Comparison of ENCODE assay signal across 30 cellular contexts in genomic region chr10:93550634-93551033, GRCh38. TPM values are rescaled to one million over a fixed set of nuclear protein-coding genes. Genes with fewer than 3 reads are reported as not detected.
"Had no signal": no experiment of that assay in that cellular context is flagged by ENCODE, and none has a peak within 500 bp of the region (broad histone marks: within the 10 kb centered on the region; RNA-seq: fewer than 3 reads in every experiment).

No MANE protein-coding gene starts in this region.

- H3K27ac ChIP-seq: esophagus muscularis mucosa, foreskin keratinocyte, gastroesophageal sphincter, heart left ventricle, lower lobe of right lung, neutrophil, parathyroid adenoma, thyroid gland had no signal

- H3K36me3 ChIP-seq: esophagus muscularis mucosa, gastroesophageal sphincter, heart left ventricle, lower lobe of right lung, neutrophil, stomach, thyroid gland had no signal

- ATAC-seq: foreskin keratinocyte; gastroesophageal sphincter; heart left ventricle; left ventricle myocardium superior; lower lobe of right lung; natural killer cell treated with Interleukin-12 subunit alpha and Interleukin-12 subunit beta and Interleukin-15 and Interleukin-18, amount 100 ng/mL, for 72 hours; sciatic nerve; stimulated activated effector memory CD8-positive, alpha-beta T cell treated with anti-CD3 and anti-CD28 coated beads, Interleukin-12 subunit alpha, Interleukin-12 subunit beta, amount 100 ng/mL, for 72 hours had no signal

- H3K27ac Mint-ChIP-seq: dendritic cell treated with granulocyte-macrophage colony-stimulating factor and Interleukin-4, amounts not matched to agents 40 ng/mL and 50 ng/mL, for 4 days; naive B cell; natural killer cell treated with Interleukin-12 subunit alpha and Interleukin-12 subunit beta and Interleukin-15 and Interleukin-18, amount 100 ng/mL, for 72 hours; progenitor cell of endocrine pancreas; stimulated activated effector memory CD8-positive, alpha-beta T cell treated with anti-CD3 and anti-CD28 coated beads, Interleukin-12 subunit alpha, Interleukin-12 subunit beta, amount 100 ng/mL, for 72 hours; type B pancreatic cell had no signal

- FAIRE-seq: colon, endothelial cell of umbilical vein, islet of Langerhans had no signal

- DNase-seq: effector CD8-positive, alpha-beta T cell; foreskin keratinocyte; heart left ventricle; hippocampal formation; kidney glomerular epithelial cell; left ventricle myocardium superior; lower lobe of right lung; naive B cell; stimulated activated CD4-positive, alpha-beta T cell treated with anti-CD3 and anti-CD28 coated beads, Interleukin-2, amount 100 ng/mL, for 24 hours; stimulated activated CD4-positive, alpha-beta T cell treated with anti-CD3 and anti-CD28 coated beads, Interleukin-4, amount 100 ng/mL, for 24 hours; stimulated activated naive CD4-positive, alpha-beta T cell treated with Interleukin-2 at 50 U/mL for 16 hours; stomach; thyroid gland had no signal

- H3K36me3 Mint-ChIP-seq: naive B cell; natural killer cell treated with Interleukin-12 subunit alpha and Interleukin-12 subunit beta and Interleukin-15 and Interleukin-18, amount 100 ng/mL, for 72 hours; stimulated activated effector memory CD8-positive, alpha-beta T cell treated with anti-CD3 and anti-CD28 coated beads, Interleukin-12 subunit alpha, Interleukin-12 subunit beta, amount 100 ng/mL, for 72 hours; type B pancreatic cell had no signal

- H3K27me3 ChIP-seq: esophagus muscularis mucosa, gastroesophageal sphincter, heart left ventricle, neutrophil, thyroid gland had no signal

- H3K79me2 ChIP-seq: parathyroid adenoma had no signal

- H3K4me3 ChIP-seq: esophagus muscularis mucosa, gastroesophageal sphincter, heart left ventricle, lower lobe of right lung, stomach, thyroid gland had no signal

- H2AFZ ChIP-seq: parathyroid adenoma had no signal

- H3K27me3 Mint-ChIP-seq: progenitor cell of endocrine pancreas had no signal

- H3K9me3 ChIP-seq: esophagus muscularis mucosa, gastroesophageal sphincter, heart left ventricle, lower lobe of right lung, neutrophil, stomach, thyroid gland had no signal

- H3K4me3 Mint-ChIP-seq: dendritic cell treated with granulocyte-macrophage colony-stimulating factor and Interleukin-4, amounts not matched to agents 40 ng/mL and 50 ng/mL, for 4 days; naive B cell; natural killer cell treated with Interleukin-12 subunit alpha and Interleukin-12 subunit beta and Interleukin-15 and Interleukin-18, amount 100 ng/mL, for 72 hours; neural crest cell; stimulated activated effector memory CD8-positive, alpha-beta T cell treated with anti-CD3 and anti-CD28 coated beads, Interleukin-12 subunit alpha, Interleukin-12 subunit beta, amount 100 ng/mL, for 72 hours; type B pancreatic cell had no signal

- H3K4me1 Mint-ChIP-seq: stimulated activated effector memory CD8-positive, alpha-beta T cell treated with anti-CD3 and anti-CD28 coated beads, Interleukin-12 subunit alpha, Interleukin-12 subunit beta, amount 100 ng/mL, for 72 hours had no signal

- H3K9me3 Mint-ChIP-seq: dendritic cell treated with granulocyte-macrophage colony-stimulating factor and Interleukin-4, amounts not matched to agents 40 ng/mL and 50 ng/mL, for 4 days; naive B cell; natural killer cell treated with Interleukin-12 subunit alpha and Interleukin-12 subunit beta and Interleukin-15 and Interleukin-18, amount 100 ng/mL, for 72 hours; neural crest cell; stimulated activated effector memory CD8-positive, alpha-beta T cell treated with anti-CD3 and anti-CD28 coated beads, Interleukin-12 subunit alpha, Interleukin-12 subunit beta, amount 100 ng/mL, for 72 hours; type B pancreatic cell had no signal

- H3K4me1 ChIP-seq: esophagus muscularis mucosa, foreskin keratinocyte, gastroesophageal sphincter, lower lobe of right lung, parathyroid adenoma, thyroid gland had no signal

- H3K9ac ChIP-seq: parathyroid adenoma had no signal

RNA-seq across cellular contexts. Expression of gene FFAR4, which starts 15.8 kb away (rescaled TPM):
- total RNA-seq: endothelial cell of umbilical vein; epithelial cell of proximal tubule; fibroblast of lung; foreskin keratinocyte; gastroesophageal sphincter; natural killer cell treated with Interleukin-12 subunit alpha and Interleukin-12 subunit beta and Interleukin-15 and Interleukin-18, amount 100 ng/mL, for 72 hours; temporal lobe had no signal
- polyA plus RNA-seq: endothelial cell of umbilical vein, fibroblast of lung, foreskin keratinocyte had no signal

RNA-seq across cellular contexts. Expression of gene RBP4, which starts 50.4 kb away (rescaled TPM):
- total RNA-seq: endothelial cell of umbilical vein; fibroblast of lung; foreskin keratinocyte; natural killer cell treated with Interleukin-12 subunit alpha and Interleukin-12 subunit beta and Interleukin-15 and Interleukin-18, amount 100 ng/mL, for 72 hours; neural crest cell had no signal
- polyA plus RNA-seq: endothelial cell of umbilical vein, foreskin keratinocyte had no signal
